In the genomic region with DNA sequence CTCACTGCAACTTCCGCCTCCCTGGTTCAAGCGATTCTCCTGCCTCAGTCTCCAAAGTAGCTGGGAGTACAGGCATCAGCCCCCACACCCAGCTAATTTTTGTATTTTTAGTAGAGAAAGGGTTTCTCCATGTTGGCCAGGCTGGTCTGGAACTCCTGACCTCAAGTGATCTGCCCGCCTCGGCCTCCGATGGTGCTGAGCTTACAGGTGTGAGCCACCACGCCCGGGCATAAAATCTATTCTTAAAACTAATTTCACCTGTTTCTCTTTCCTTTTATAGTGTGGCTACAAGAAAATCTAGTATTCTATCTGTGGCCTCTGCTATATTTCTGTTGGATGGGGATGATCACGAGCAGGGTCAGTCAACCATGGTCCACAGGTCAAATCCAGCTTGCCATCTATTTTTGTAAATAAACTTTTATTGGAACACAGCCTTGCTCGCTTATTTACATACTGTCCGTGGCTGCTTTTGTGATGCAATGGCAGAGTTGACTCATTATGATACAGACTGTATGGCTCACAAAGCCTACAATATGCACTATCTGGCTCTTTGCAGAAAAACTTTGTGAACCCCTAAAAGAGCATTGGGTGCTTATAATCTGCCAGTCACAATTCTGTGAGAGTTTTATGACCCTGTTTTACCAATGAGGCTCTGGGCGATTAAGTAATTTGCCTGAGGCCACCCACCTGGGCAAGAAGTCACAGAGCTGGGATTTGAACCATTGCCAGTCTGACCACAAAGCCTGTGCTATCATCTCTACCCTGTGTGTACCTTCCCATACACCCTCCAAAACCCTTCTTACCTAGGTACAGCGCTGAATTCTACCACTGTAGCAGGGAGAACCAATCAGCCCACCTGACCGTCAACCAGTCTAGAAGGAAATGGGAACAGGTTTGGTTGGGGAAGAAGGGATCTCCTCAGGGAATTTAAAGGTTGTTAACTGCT, we compare ENCODE assay signal across 1 cellular context.
TF ChIP-seq lines count a peak whose summit lies in the region.

No MANE protein-coding gene starts in this region.

TF ChIP-seq in HepG2, 621 proteins besides CTCF, POLR2A, EP300 and RAD21 (continued from another document):
- TF ChIP-seq, protein P1, sequence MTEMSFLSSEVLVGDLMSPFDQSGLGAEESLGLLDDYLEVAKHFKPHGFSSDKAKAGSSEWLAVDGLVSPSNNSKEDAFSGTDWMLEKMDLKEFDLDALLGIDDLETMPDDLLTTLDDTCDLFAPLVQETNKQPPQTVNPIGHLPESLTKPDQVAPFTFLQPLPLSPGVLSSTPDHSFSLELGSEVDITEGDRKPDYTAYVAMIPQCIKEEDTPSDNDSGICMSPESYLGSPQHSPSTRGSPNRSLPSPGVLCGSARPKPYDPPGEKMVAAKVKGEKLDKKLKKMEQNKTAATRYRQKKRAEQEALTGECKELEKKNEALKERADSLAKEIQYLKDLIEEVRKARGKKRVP (CRISPR knock-in tag; IDR thresholded peaks at IDR 0.05) = peak in 1 of 2 experiments; percentile 92; a peak in 2 of 4 replicates
- TF ChIP-seq, protein P2, sequence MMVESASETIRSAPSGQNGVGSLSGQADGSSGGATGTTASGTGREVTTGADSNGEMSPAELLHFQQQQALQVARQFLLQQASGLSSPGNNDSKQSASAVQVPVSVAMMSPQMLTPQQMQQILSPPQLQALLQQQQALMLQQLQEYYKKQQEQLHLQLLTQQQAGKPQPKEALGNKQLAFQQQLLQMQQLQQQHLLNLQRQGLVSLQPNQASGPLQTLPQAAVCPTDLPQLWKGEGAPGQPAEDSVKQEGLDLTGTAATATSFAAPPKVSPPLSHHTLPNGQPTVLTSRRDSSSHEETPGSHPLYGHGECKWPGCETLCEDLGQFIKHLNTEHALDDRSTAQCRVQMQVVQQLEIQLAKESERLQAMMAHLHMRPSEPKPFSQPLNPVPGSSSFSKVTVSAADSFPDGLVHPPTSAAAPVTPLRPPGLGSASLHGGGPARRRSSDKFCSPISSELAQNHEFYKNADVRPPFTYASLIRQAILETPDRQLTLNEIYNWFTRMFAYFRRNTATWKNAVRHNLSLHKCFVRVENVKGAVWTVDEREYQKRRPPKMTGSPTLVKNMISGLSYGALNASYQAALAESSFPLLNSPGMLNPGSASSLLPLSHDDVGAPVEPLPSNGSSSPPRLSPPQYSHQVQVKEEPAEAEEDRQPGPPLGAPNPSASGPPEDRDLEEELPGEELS (CRISPR knock-in tag; IDR thresholded peaks at IDR 0.05) = peak; percentile 66
- TF ChIP-seq GATAD2A (CRISPR knock-in tag; IDR thresholded peaks at IDR 0.05) = peak; percentile 82
- TF ChIP-seq MIXL1 (CRISPR knock-in tag; IDR thresholded peaks at IDR 0.05) = peak; percentile 69; the same call in 1 of the 2 replicates
- TF ChIP-seq, protein P3, sequence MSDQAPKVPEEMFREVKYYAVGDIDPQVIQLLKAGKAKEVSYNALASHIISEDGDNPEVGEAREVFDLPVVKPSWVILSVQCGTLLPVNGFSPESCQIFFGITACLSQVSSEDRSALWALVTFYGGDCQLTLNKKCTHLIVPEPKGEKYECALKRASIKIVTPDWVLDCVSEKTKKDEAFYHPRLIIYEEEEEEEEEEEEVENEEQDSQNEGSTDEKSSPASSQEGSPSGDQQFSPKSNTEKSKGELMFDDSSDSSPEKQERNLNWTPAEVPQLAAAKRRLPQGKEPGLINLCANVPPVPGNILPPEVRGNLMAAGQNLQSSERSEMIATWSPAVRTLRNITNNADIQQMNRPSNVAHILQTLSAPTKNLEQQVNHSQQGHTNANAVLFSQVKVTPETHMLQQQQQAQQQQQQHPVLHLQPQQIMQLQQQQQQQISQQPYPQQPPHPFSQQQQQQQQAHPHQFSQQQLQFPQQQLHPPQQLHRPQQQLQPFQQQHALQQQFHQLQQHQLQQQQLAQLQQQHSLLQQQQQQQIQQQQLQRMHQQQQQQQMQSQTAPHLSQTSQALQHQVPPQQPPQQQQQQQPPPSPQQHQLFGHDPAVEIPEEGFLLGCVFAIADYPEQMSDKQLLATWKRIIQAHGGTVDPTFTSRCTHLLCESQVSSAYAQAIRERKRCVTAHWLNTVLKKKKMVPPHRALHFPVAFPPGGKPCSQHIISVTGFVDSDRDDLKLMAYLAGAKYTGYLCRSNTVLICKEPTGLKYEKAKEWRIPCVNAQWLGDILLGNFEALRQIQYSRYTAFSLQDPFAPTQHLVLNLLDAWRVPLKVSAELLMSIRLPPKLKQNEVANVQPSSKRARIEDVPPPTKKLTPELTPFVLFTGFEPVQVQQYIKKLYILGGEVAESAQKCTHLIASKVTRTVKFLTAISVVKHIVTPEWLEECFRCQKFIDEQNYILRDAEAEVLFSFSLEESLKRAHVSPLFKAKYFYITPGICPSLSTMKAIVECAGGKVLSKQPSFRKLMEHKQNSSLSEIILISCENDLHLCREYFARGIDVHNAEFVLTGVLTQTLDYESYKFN (CRISPR knock-in tag; conservative IDR thresholded peaks at IDR 0.05) = peak; percentile 72; the same call in 1 of the 2 replicates
- TF ChIP-seq HNF4G (IDR thresholded peaks at IDR 0.05; ENCODE audit: borderline replicate concordance, low read depth, low read length) = peak; percentile 46; the same call in 1 of the 2 replicates
- no peak for TF ChIP-seq HNF4G (CRISPR knock-in tag; IDR thresholded peaks at IDR 0.05; ENCODE audit: borderline replicate concordance, low read depth)
- TF ChIP-seq, protein P4, sequence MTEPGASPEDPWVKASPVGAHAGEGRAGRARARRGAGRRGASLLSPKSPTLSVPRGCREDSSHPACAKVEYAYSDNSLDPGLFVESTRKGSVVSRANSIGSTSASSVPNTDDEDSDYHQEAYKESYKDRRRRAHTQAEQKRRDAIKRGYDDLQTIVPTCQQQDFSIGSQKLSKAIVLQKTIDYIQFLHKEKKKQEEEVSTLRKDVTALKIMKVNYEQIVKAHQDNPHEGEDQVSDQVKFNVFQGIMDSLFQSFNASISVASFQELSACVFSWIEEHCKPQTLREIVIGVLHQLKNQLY (CRISPR knock-in tag; IDR thresholded peaks at IDR 0.05) = 0 out of 2 replicates have a peak, but pooled peaks have one; percentile 32
- TF ChIP-seq MIER3 (CRISPR knock-in tag; IDR thresholded peaks at IDR 0.05; ENCODE audit: borderline replicate concordance) = peak; percentile 47; the same call in 1 of the 2 replicates
- TF ChIP-seq FOXK2 (IDR thresholded peaks at IDR 0.05) = peak; percentile 70; the same call in 1 of the 2 replicates
- TF ChIP-seq SAP130 (CRISPR knock-in tag; IDR thresholded peaks at IDR 0.05; ENCODE audit: low read depth) = peak; percentile 75
